ENCODE assay signal across 8 cellular contexts in genomic region chr1:43978551-43979260, GRCh38. TPM values are rescaled to one million over a fixed set of nuclear protein-coding genes. Genes with fewer than 3 reads are reported as not detected.
DNase-seq lines count a peak whose midpoint lies in the region; ATAC-seq and TF ChIP-seq lines count a peak whose summit lies in the region.

A gene with protein sequence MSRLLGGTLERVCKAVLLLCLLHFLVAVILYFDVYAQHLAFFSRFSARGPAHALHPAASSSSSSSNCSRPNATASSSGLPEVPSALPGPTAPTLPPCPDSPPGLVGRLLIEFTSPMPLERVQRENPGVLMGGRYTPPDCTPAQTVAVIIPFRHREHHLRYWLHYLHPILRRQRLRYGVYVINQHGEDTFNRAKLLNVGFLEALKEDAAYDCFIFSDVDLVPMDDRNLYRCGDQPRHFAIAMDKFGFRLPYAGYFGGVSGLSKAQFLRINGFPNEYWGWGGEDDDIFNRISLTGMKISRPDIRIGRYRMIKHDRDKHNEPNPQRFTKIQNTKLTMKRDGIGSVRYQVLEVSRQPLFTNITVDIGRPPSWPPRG (plus strand): TSS chr1:43979210. CDS start chr1:43981161, 1,951 bp downstream.

- intact Hi-C loops in Right ventricle myocardium superior (cut with DNase I): no loop called here

- H3K27ac Mint-ChIP-seq in activated naive CD8-positive, alpha-beta T cell: peak within 1 kb of the TSS; percentile 80
- peak within 1 kb of the TSS; percentile 82 for H3K27ac Mint-ChIP-seq in osteocyte (ENCODE audit: unreplicated experiment)

- no peaks in the 10 kb centered on the region for H3K9me3 Mint-ChIP-seq in activated naive CD8-positive, alpha-beta T cell (ENCODE audit: low read depth)
- no peaks in the 10 kb centered on the region for H3K9me3 Mint-ChIP-seq in osteocyte (ENCODE audit: unreplicated experiment)

- H3K4me3 Mint-ChIP-seq in activated naive CD8-positive, alpha-beta T cell: peak within 1 kb of the TSS; percentile 93
- peak within 1 kb of the TSS; percentile 83 for H3K4me3 Mint-ChIP-seq in osteocyte (ENCODE audit: unreplicated experiment)

- H3K27me3 Mint-ChIP-seq in activated naive CD8-positive, alpha-beta T cell: no peaks in the 10 kb centered on the region
- H3K27me3 Mint-ChIP-seq in osteocyte (ENCODE audit: unreplicated experiment): no peaks in the 10 kb centered on the region

- H3K4me1 Mint-ChIP-seq in activated naive CD8-positive, alpha-beta T cell (ENCODE audit: low read depth): peaks cover 46% of the 10 kb centered on the region
- peaks cover 57% of the 10 kb centered on the region for H3K4me1 Mint-ChIP-seq in osteocyte (ENCODE audit: unreplicated experiment)

- TF ChIP-seq CTCF in osteocyte (IDR thresholded peaks at IDR 0.05): no peak

- peak; percentile 19 for DNase-seq in activated T-cell treated with anti-CD3 and anti-CD28 coated beads for 24 hours (ENCODE audit: low read depth)
- DNase-seq in activated T-cell treated with anti-CD3 and anti-CD28 coated beads for 4 hours: no peak
- DNase-seq in NCI-H774 (lab: John Stamatoyannopoulos, UW): peak; percentile 57
- peak; percentile 61 for DNase-seq in Right ventricle myocardium superior
- DNase-seq in osteocyte (ENCODE audit: extremely low spot score, unreplicated experiment): no peak

- peaks cover 20% of the 10 kb centered on the region for H3K36me3 Mint-ChIP-seq in activated naive CD8-positive, alpha-beta T cell
- H3K36me3 Mint-ChIP-seq in osteocyte (ENCODE audit: unreplicated experiment): peaks cover 16% of the 10 kb centered on the region

- ATAC-seq in Right ventricle myocardium superior (ENCODE audit: poor library complexity): no peak
- no peak for ATAC-seq in GM19328 (IDR thresholded peaks at IDR 0.05; ENCODE audit: unreplicated experiment)
- ATAC-seq in HG02970 (IDR thresholded peaks at IDR 0.05; ENCODE audit: low FRiP score, unreplicated experiment): no peak

RNA-seq across cellular contexts. Expression of the gene that starts here (rescaled TPM):
- total RNA-seq in Right ventricle myocardium superior (34.3 TPM), osteocyte (62.8 and 65.5 TPM in 2 replicates)

Comparison
In these comparisons a context has a peak if more than half of its experiments do, and no peak if none do; other contexts are left out.
1. DNase-seq: peak in activated T-cell treated with anti-CD3 and anti-CD28 coated beads for 24 hours (single experiment), NCI-H774 (single experiment) and Right ventricle myocardium superior (single experiment); none in activated T-cell treated with anti-CD3 and anti-CD28 coated beads for 4 hours (single experiment) and osteocyte (single experiment).